7 cellular contexts compared by ENCODE assay signal in genomic region chr17:75077490-75078096, GRCh38.
DNase-seq lines count a peak whose midpoint lies in the region; ATAC-seq and TF ChIP-seq lines count a peak whose summit lies in the region.
"Had no signal": no experiment of that assay in that cellular context is flagged by ENCODE, and none has a peak within 500 bp of the region (broad histone marks: within the 10 kb centered on the region; RNA-seq: fewer than 3 reads in every experiment).

No MANE protein-coding gene starts in this region.

- H3K79me2 ChIP-seq in SU-DHL-6 (ENCODE audit: insufficient read depth, low read length): no peaks in the 10 kb centered on the region

- H3K36me3 Mint-ChIP-seq in effector memory CD8-positive, alpha-beta T cell (ENCODE audit: insufficient read depth): peaks cover 2% of the 10 kb centered on the region

- no peak overlapping the region for H3K4me3 ChIP-seq in SU-DHL-6 (ENCODE audit: insufficient read depth, low read length, poor library complexity, severe bottlenecking)
- H3K4me3 ChIP-seq: SK-N-MC had no signal

- H3K4me3 Mint-ChIP-seq in effector memory CD8-positive, alpha-beta T cell: peak overlapping the region; percentile 74 to 81

- no peaks in the 10 kb centered on the region for H3F3A ChIP-seq in SU-DHL-6 (ENCODE audit: insufficient read depth)

- no peak for TF ChIP-seq CTCF in SU-DHL-6 (IDR thresholded peaks at IDR 0.05; ENCODE audit: insufficient read depth, low read length, poor library complexity, severe bottlenecking)

- H3K4me1 Mint-ChIP-seq in effector memory CD8-positive, alpha-beta T cell (ENCODE audit: low read depth in 2 of 2): peaks cover 5 to 6% of the 10 kb centered on the region in 2 donors

- peak; percentile 68 for TF ChIP-seq POLR2A in GM18505 (IDR thresholded peaks at IDR 0.05; ENCODE audit: borderline replicate concordance, extremely low read depth, insufficient read depth, insufficient read length)

- H3K4me2 ChIP-seq in SU-DHL-6 (ENCODE audit: low read depth, low read length, poor library complexity, severe bottlenecking): peak overlapping the region; percentile 31

- no peak overlapping the region for H3K9ac ChIP-seq in SU-DHL-6 (ENCODE audit: low read length)

- no peaks in the 10 kb centered on the region for H3K9me2 ChIP-seq in SU-DHL-6 (replicated peaks; ENCODE audit: insufficient read depth, low read length)

- no peaks in the 10 kb centered on the region for H3K9me3 ChIP-seq in SU-DHL-6 (ENCODE audit: insufficient read depth, low read length)

- peaks cover 0 to 11% of the 10 kb centered on the region in 2 donors for H3K27me3 Mint-ChIP-seq in effector memory CD8-positive, alpha-beta T cell

- peak; percentile 17 to 41 (median 31) for DNase-seq in effector memory CD8-positive, alpha-beta T cell
- DNase-seq in retina (peak; percentile 85), foreskin melanocyte (no peak)

- peak overlapping the region; percentile 59 for H2AFZ ChIP-seq in SU-DHL-6 (ENCODE audit: low read depth, low read length, severe bottlenecking)

- H3K9me3 Mint-ChIP-seq in effector memory CD8-positive, alpha-beta T cell: no peaks in the 10 kb centered on the region

- H4K20me1 ChIP-seq in SU-DHL-6 (ENCODE audit: low read depth, low read length): no peaks in the 10 kb centered on the region

- H3K27ac Mint-ChIP-seq in effector memory CD8-positive, alpha-beta T cell: peak overlapping the region; percentile 49 to 54

- no peaks in the 10 kb centered on the region for H3K27me3 ChIP-seq in SU-DHL-6 (ENCODE audit: low read length)

- ATAC-seq in GM18505 (IDR thresholded peaks at IDR 0.05; ENCODE audit: unreplicated experiment): no peak
- peak; percentile 90 for ATAC-seq in effector memory CD8-positive, alpha-beta T cell (replicated peaks)
- no peak for ATAC-seq in GM21360 (IDR thresholded peaks at IDR 0.05; ENCODE audit: unreplicated experiment)

- H3K36me3 ChIP-seq in SU-DHL-6 (ENCODE audit: low read length): no peaks in the 10 kb centered on the region

- no peak overlapping the region for H3K27ac ChIP-seq in SU-DHL-6 (ENCODE audit: low read depth, low read length)
- H3K27ac ChIP-seq: SK-N-MC had no signal
